Comparison of ENCODE assay signal across 23 cellular contexts in the genomic region with DNA sequence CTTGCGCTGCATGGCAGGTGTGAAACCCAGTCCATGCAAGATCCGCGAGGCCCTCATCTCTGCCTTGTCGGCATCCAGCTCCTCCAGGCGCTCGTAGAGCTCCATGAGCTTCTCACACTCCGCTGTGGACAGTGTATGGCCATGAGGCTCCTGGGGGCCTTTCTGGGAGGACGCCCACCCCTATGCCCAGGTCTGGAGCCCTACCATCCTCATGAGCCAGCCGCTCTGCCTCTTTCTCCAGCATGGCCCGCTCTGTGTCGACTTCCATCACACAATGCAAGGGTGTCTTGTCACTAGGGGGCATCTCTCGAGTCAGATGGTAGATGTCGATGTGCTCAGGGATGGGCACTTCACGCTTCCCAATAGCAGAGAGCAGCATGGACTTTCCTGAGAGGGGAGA. TPM values are rescaled to one million over a fixed set of nuclear protein-coding genes. Genes with fewer than 3 reads are reported as not detected.
"Had no signal": no experiment of that assay in that cellular context is flagged by ENCODE, and none has a peak within 500 bp of the region (broad histone marks: within the 10 kb centered on the region; RNA-seq: fewer than 3 reads in every experiment).

No MANE protein-coding gene starts in this region.

- H3K4me3 Mint-ChIP-seq: nephron progenitor cell had no signal

- H3K27me3 Mint-ChIP-seq: naive thymus-derived CD4-positive, alpha-beta T cell; type B pancreatic cell had no signal

- H2AFZ ChIP-seq: hepatocyte had no signal

- H3K9me3 ChIP-seq: sigmoid colon, suprapubic skin, thyroid gland, uterus had no signal

- ATAC-seq: naive thymus-derived CD4-positive, alpha-beta T cell; stimulated activated naive CD8-positive, alpha-beta T cell treated with anti-CD3 and anti-CD28 coated beads, Interleukin-15, Interleukin-2, amounts not matched to agents 100 U/mL and 50 U/mL, for 24 hours had no signal

- H3K27me3 ChIP-seq: hepatocyte, sigmoid colon, suprapubic skin, thyroid gland, uterus had no signal

- H3K27ac ChIP-seq: hepatocyte, sigmoid colon, skin epidermis, suprapubic skin, thyroid gland, uterus had no signal

- H3K36me3 ChIP-seq: uterus had no signal

- H3K4me2 ChIP-seq: hepatocyte had no signal

- H3K4me3 ChIP-seq: hepatocyte, sigmoid colon, skin epidermis, suprapubic skin, thyroid gland, uterus had no signal

- H3K9me3 Mint-ChIP-seq: naive thymus-derived CD4-positive, alpha-beta T cell; nephron progenitor cell; type B pancreatic cell had no signal

- H3K27ac Mint-ChIP-seq: nephron progenitor cell had no signal

- DNase-seq: dermis blood vessel endothelial cell; foreskin melanocyte; head of caudate nucleus; kidney glomerular epithelial cell; naive thymus-derived CD4-positive, alpha-beta T cell; nephron progenitor cell; sigmoid colon; stimulated activated CD4-positive, alpha-beta T cell treated with anti-CD3 and anti-CD28 coated beads, Interleukin-2, amount 100 ng/mL, for 48 hours; stimulated activated naive CD8-positive, alpha-beta T cell treated with anti-CD3 and anti-CD28 coated beads, Interleukin-15, Interleukin-2, amounts not matched to agents 100 U/mL and 50 U/mL, for 24 hours; thyroid gland; uterus had no signal

RNA-seq across cellular contexts. Expression of gene H2BK1, which starts 13.4 kb away (rescaled TPM):
- total RNA-seq: dermis blood vessel endothelial cell, endothelial cell of umbilical vein, hepatocyte, liver, lung microvascular endothelial cell, mesenteric fat pad, mononuclear cell, osteocyte, pulmonary artery endothelial cell, sigmoid colon, suprapubic skin, thyroid gland had no signal
- polyA plus RNA-seq: endothelial cell of umbilical vein; esophagus; hepatocyte; liver; naive thymus-derived CD4-positive, alpha-beta T cell; sigmoid colon had no signal

RNA-seq across cellular contexts. Expression of gene ASB10, which starts 36.7 kb away (rescaled TPM):
- total RNA-seq: dermis blood vessel endothelial cell; endothelial cell of umbilical vein; hepatocyte; liver; lung microvascular endothelial cell; mesenteric fat pad; mononuclear cell; naive thymus-derived CD4-positive, alpha-beta T cell; osteocyte; pulmonary artery endothelial cell; sigmoid colon; suprapubic skin; thyroid gland; uterus had no signal
- polyA plus RNA-seq: endothelial cell of umbilical vein; hepatocyte; liver; naive thymus-derived CD4-positive, alpha-beta T cell; sigmoid colon had no signal
